Comparison of ENCODE assay signal across 8 cellular contexts in genomic region chr7:155190608-155191536, GRCh38.
DNase-seq lines count a peak whose midpoint lies in the region; ATAC-seq, FAIRE-seq and TF ChIP-seq lines count a peak whose summit lies in the region.

No MANE protein-coding gene starts in this region.

- no peak overlapping the region for H3K4me3 Mint-ChIP-seq in activated CD8-positive, alpha-beta memory T cell treated with anti-CD3 and anti-CD28 coated beads, Interleukin-2, amount 10 ng/mL, durations not matched to agents 7 days and 5 days
- H3K4me3 Mint-ChIP-seq in naive B cell = peak overlapping the region in 2 of 8 donors; percentile 28 to 43

- CTCF ChIA-PET in AG04449 (lab: Yijun Ruan, JAX) = interaction anchor here (0.6 to 7.2 kb wide), 29 partner anchors 8 to 264 kb away, joined by 3 to 122 read pairs (median 5); partner anchors contain the start of gene INSIG1
- CTCF ChIA-PET in activated CD8-positive, alpha-beta memory T cell treated with anti-CD3 and anti-CD28 coated beads, Interleukin-2, amount 10 ng/mL, durations not matched to agents 7 days and 5 days (lab: Charles Lee) = interaction anchor here (0.7 to 5.0 kb wide), 12 partner anchors 10 to 277 kb away, joined by 3 to 51 read pairs (median 6); partner anchors contain the start of gene INSIG1

- POLR2A ChIA-PET in AG04449 (lab: Yijun Ruan, JAX) = no interaction called here

- no peak overlapping the region for H3K27ac Mint-ChIP-seq in activated CD8-positive, alpha-beta memory T cell treated with anti-CD3 and anti-CD28 coated beads, Interleukin-2, amount 10 ng/mL, durations not matched to agents 7 days and 5 days
- H3K27ac Mint-ChIP-seq in naive B cell = peak overlapping the region in 1 of 6 donors; percentile 13

- peaks cover 18% of the 10 kb centered on the region for H3K36me3 Mint-ChIP-seq in activated CD8-positive, alpha-beta memory T cell treated with anti-CD3 and anti-CD28 coated beads, Interleukin-2, amount 10 ng/mL, durations not matched to agents 7 days and 5 days
- peaks cover under 1 to 1% of the 10 kb centered on the region in 2 donors for H3K36me3 Mint-ChIP-seq in naive B cell

- peaks cover 9% of the 10 kb centered on the region for H3K9me3 Mint-ChIP-seq in activated CD8-positive, alpha-beta memory T cell treated with anti-CD3 and anti-CD28 coated beads, Interleukin-2, amount 10 ng/mL, durations not matched to agents 7 days and 5 days (ENCODE audit: low read depth)
- peaks cover 0 to 20% (median 14%) of the 10 kb centered on the region in 7 donors for H3K9me3 Mint-ChIP-seq in naive B cell

- H3K4me1 Mint-ChIP-seq in activated CD8-positive, alpha-beta memory T cell treated with anti-CD3 and anti-CD28 coated beads, Interleukin-2, amount 10 ng/mL, durations not matched to agents 7 days and 5 days = peaks cover 46% of the 10 kb centered on the region
- peaks cover 0 to 6% (median 4%) of the 10 kb centered on the region in 3 donors for H3K4me1 Mint-ChIP-seq in naive B cell

- H3K27me3 Mint-ChIP-seq in activated CD8-positive, alpha-beta memory T cell treated with anti-CD3 and anti-CD28 coated beads, Interleukin-2, amount 10 ng/mL, durations not matched to agents 7 days and 5 days = peaks cover 6% of the 10 kb centered on the region
- H3K27me3 Mint-ChIP-seq in naive B cell = peaks cover 25 to 47% (median 32%) of the 10 kb centered on the region in 3 donors

- peak; percentile 94 for TF ChIP-seq CTCF in AG04449 (IDR thresholded peaks at IDR 0.05; ENCODE audit: insufficient read depth, low read length, missing control alignments)
- peak; percentile 94 for TF ChIP-seq CTCF in LNCaP clone FGC (IDR thresholded peaks at IDR 0.05; ENCODE audit: control insufficient read depth, extremely low read depth, insufficient read depth)
- peak; percentile 88 for TF ChIP-seq CTCF in epithelial cell of proximal tubule (conservative IDR thresholded peaks at IDR 0.05; ENCODE audit: low read depth, low read length)

- no peak for FAIRE-seq in H54 (lab: Jason Lieb, UNC)

- H3K4me3 ChIP-seq in AG04449 (ENCODE audit: low read depth, low read length) (peak overlapping the region; percentile 43), LNCaP clone FGC (ENCODE audit: low read depth, low read length) (no peak overlapping the region), epithelial cell of proximal tubule (ENCODE audit: low read depth, low read length) (peak overlapping the region; percentile 44)

- TF ChIP-seq POLR2A in H54 (IDR thresholded peaks at IDR 0.05; ENCODE audit: low read depth, low read length) = no peak

- DNase-seq in AG04449 (ENCODE audit: low read depth, low spot score) (no peak), LNCaP clone FGC (ENCODE audit: low read depth) (no peak), epithelial cell of proximal tubule (ENCODE audit: low read depth) (no peak), naive B cell (peak; percentile 52), H54 (ENCODE audit: insufficient read length, low spot score) (no peak)
- peak; percentile 66 for DNase-seq in activated CD8-positive, alpha-beta memory T cell treated with anti-CD3 and anti-CD28 coated beads, Interleukin-2, amount 10 ng/mL, durations not matched to agents 7 days and 5 days
- peak; percentile 84 for DNase-seq in stimulated activated naive CD8-positive, alpha-beta T cell treated with anti-CD3 and anti-CD28 coated beads, Interleukin-15, Interleukin-2, amounts not matched to agents 100 U/mL and 50 U/mL, for 24 hours

- ATAC-seq in GM19025 (IDR thresholded peaks at IDR 0.05; ENCODE audit: low read depth, unreplicated experiment) = peak; percentile 58
- ATAC-seq in activated CD8-positive, alpha-beta memory T cell treated with anti-CD3 and anti-CD28 coated beads, Interleukin-2, amount 10 ng/mL, durations not matched to agents 7 days and 5 days = peak; percentile 74
- ATAC-seq in naive B cell (ENCODE audit: low read depth in 2 of 2) = peak; percentile 62 to 74
- ATAC-seq in stimulated activated naive CD8-positive, alpha-beta T cell treated with anti-CD3 and anti-CD28 coated beads, Interleukin-15, Interleukin-2, amounts not matched to agents 100 U/mL and 50 U/mL, for 24 hours = peak; percentile 59

Comparison
In these comparisons a context has a peak if more than half of its experiments do, and no peak if none do; other contexts are left out.
1. DNase-seq: peak in activated CD8-positive, alpha-beta memory T cell treated with anti-CD3 and anti-CD28 coated beads, Interleukin-2, amount 10 ng/mL, durations not matched to agents 7 days and 5 days (single experiment), naive B cell (single experiment) and stimulated activated naive CD8-positive, alpha-beta T cell treated with anti-CD3 and anti-CD28 coated beads, Interleukin-15, Interleukin-2, amounts not matched to agents 100 U/mL and 50 U/mL, for 24 hours (single experiment); none in AG04449 (single experiment), LNCaP clone FGC (single experiment), epithelial cell of proximal tubule (single experiment) and H54 (single experiment).
2. Peak in every context shown above with its lines, with median percentiles within 50 percentile points of each other: CTCF ChIP-seq and ATAC-seq.